ENCODE assay signal across 1 cellular context in genomic region chr2:26724004-26724750, GRCh38.
TF ChIP-seq lines count a peak whose summit lies in the region.

No MANE protein-coding gene starts in this region.

TF ChIP-seq in K562, 482 proteins besides CTCF, POLR2A, EP300 and RAD21 (continued from another document and continues in another):
- TF ChIP-seq ZNF740 (CRISPR knock-in tag; IDR thresholded peaks at IDR 0.05), result no peak
- no peak for TF ChIP-seq ZNF740 (tag; IDR thresholded peaks at IDR 0.05)
- no peak for TF ChIP-seq HES1 (IDR thresholded peaks at IDR 0.05; ENCODE audit: low read depth)
- no peak for TF ChIP-seq ZEB2 (IDR thresholded peaks at IDR 0.05)
- TF ChIP-seq ZNF174 (CRISPR knock-in tag; IDR thresholded peaks at IDR 0.05), result no peak
- TF ChIP-seq ZNF253 (CRISPR knock-in tag; conservative IDR thresholded peaks at IDR 0.05), result no peak
- TF ChIP-seq CLOCK (CRISPR knock-in tag; IDR thresholded peaks at IDR 0.05; ENCODE audit: borderline replicate concordance), result no peak
- TF ChIP-seq EGR1 (conservative IDR thresholded peaks at IDR 0.05), result peak; percentile 72
- TF ChIP-seq HMGN3 (IDR thresholded peaks at IDR 0.05; ENCODE audit: borderline replicate concordance, extremely low read depth, insufficient read length, low read depth, low read length), result no peak
- no peak for TF ChIP-seq HMG20B (CRISPR knock-in tag; IDR thresholded peaks at IDR 0.05)
- no peak for TF ChIP-seq NCOA1 (IDR thresholded peaks at IDR 0.05; ENCODE audit: low read depth)
- TF ChIP-seq THAP12 (CRISPR knock-in tag; IDR thresholded peaks at IDR 0.05), result no peak
- TF ChIP-seq SIRT6 (IDR thresholded peaks at IDR 0.05; ENCODE audit: low read depth, low read length), result no peak
- peak; percentile 43; the same call in 1 of the 2 replicates for TF ChIP-seq GATAD2B (IDR thresholded peaks at IDR 0.05; ENCODE audit: borderline replicate concordance)
- peak; percentile 62 for TF ChIP-seq ESRRA (IDR thresholded peaks at IDR 0.05; ENCODE audit: borderline replicate concordance, low read depth)
- peak; percentile 94 for TF ChIP-seq NFIC (IDR thresholded peaks at IDR 0.05)
- peak; percentile 70 for TF ChIP-seq CBFA2T3 (IDR thresholded peaks at IDR 0.05)
- TF ChIP-seq NR2C1 (IDR thresholded peaks at IDR 0.05), result peak; percentile 53; the same call in 1 of the 2 replicates
- peak; percentile 60 for TF ChIP-seq NR2C1 (tag; IDR thresholded peaks at IDR 0.05)
- no peak for TF ChIP-seq JUNB (CRISPR knock-in tag; conservative IDR thresholded peaks at IDR 0.05)
- TF ChIP-seq KDM1A (IDR thresholded peaks at IDR 0.05), result peak; percentile 34 to 48; a peak in 1 of 4 replicates
- TF ChIP-seq MEF2A (IDR thresholded peaks at IDR 0.05; ENCODE audit: control insufficient read depth, low read depth, low read length), result peak; percentile 45; the same call in 1 of the 2 replicates
- TF ChIP-seq ZKSCAN8 (CRISPR knock-in tag; IDR thresholded peaks at IDR 0.05), result 0 out of 2 replicates have a peak, but pooled peaks have one; percentile 47
- 0 out of 4 replicates have a peak, but pooled peaks of 1 of the 2 experiments have one; percentile 45 for TF ChIP-seq UBTF (IDR thresholded peaks at IDR 0.05; ENCODE audit: borderline replicate concordance in 1 of 2, low read depth in 2 of 2, low read length in 2 of 2)
- TF ChIP-seq ETV1 (tag; conservative IDR thresholded peaks at IDR 0.05; ENCODE audit: low read depth), result peak; percentile 54
- TF ChIP-seq ZNF316 (IDR thresholded peaks at IDR 0.05), result peak; percentile 95
- TF ChIP-seq GTF2F1 (IDR thresholded peaks at IDR 0.05; ENCODE audit: low read depth, low read length), result no peak
- peak; percentile 90 for TF ChIP-seq MAFK (IDR thresholded peaks at IDR 0.05; ENCODE audit: low read length)
- peak in 1 of 3 experiments; percentile 81; a peak in 2 of 6 replicates for TF ChIP-seq ZBTB11 (CRISPR knock-in tag; IDR thresholded peaks at IDR 0.05)
- peak; percentile 16; the same call in 1 of the 2 replicates for TF ChIP-seq GTF2E2 (tag; IDR thresholded peaks at IDR 0.05)
- TF ChIP-seq ZFPM2 (CRISPR knock-in tag; IDR thresholded peaks at IDR 0.05), result 0 out of 2 replicates have a peak, but pooled peaks have one; percentile 35
- TF ChIP-seq MAFF (IDR thresholded peaks at IDR 0.05; ENCODE audit: low read length), result peak; percentile 74
- TF ChIP-seq PBX2 (CRISPR knock-in tag; IDR thresholded peaks at IDR 0.05; ENCODE audit: low read depth), result no peak
- 0 out of 2 replicates have a peak, but pooled peaks have one; percentile 21 for TF ChIP-seq PBX2 (tag; conservative IDR thresholded peaks at IDR 0.05; ENCODE audit: low read depth)
- 0 out of 2 replicates have a peak, but pooled peaks have one; percentile 63 for TF ChIP-seq GATAD2A (IDR thresholded peaks at IDR 0.05)
- peak in 1 of 2 experiments; percentile 73; a peak in 2 of 4 replicates for TF ChIP-seq RCOR1 (IDR thresholded peaks at IDR 0.05; ENCODE audit: borderline replicate concordance in 1 of 2, low read depth in 2 of 2, low read length in 2 of 2)
- 0 out of 2 replicates have a peak, but pooled peaks have one; percentile 65 for TF ChIP-seq NR4A1 (CRISPR knock-in tag; IDR thresholded peaks at IDR 0.05)
- TF ChIP-seq NR4A1 (tag; IDR thresholded peaks at IDR 0.05), result peak; percentile 90
- TF ChIP-seq SMAD3 (CRISPR knock-in tag; conservative IDR thresholded peaks at IDR 0.05), result no peak
- 0 out of 2 replicates have a peak, but pooled peaks have one; percentile 52 for TF ChIP-seq HOMEZ (CRISPR knock-in tag; IDR thresholded peaks at IDR 0.05)
- peak; percentile 67 for TF ChIP-seq ZNF197 (CRISPR knock-in tag; IDR thresholded peaks at IDR 0.05; ENCODE audit: low read depth)
- TF ChIP-seq ZBTB49 (CRISPR knock-in tag; IDR thresholded peaks at IDR 0.05; ENCODE audit: borderline replicate concordance), result no peak
- TF ChIP-seq MAZ (CRISPR knock-in tag; conservative IDR thresholded peaks at IDR 0.05 in 1 of 2, IDR thresholded peaks at IDR 0.05 in 1 of 2), result peak in 1 of 2 experiments; percentile 22; a peak in 1 of 4 replicates
- TF ChIP-seq CEBPG (CRISPR knock-in tag; IDR thresholded peaks at IDR 0.05), result 0 out of 2 replicates have a peak, but pooled peaks have one; percentile 14
- 0 out of 4 replicates have a peak, but pooled peaks of 1 of the 2 experiments have one; percentile 5 for TF ChIP-seq CEBPG (tag; conservative IDR thresholded peaks at IDR 0.05 in 1 of 2, IDR thresholded peaks at IDR 0.05 in 1 of 2)
